In the genomic region with DNA sequence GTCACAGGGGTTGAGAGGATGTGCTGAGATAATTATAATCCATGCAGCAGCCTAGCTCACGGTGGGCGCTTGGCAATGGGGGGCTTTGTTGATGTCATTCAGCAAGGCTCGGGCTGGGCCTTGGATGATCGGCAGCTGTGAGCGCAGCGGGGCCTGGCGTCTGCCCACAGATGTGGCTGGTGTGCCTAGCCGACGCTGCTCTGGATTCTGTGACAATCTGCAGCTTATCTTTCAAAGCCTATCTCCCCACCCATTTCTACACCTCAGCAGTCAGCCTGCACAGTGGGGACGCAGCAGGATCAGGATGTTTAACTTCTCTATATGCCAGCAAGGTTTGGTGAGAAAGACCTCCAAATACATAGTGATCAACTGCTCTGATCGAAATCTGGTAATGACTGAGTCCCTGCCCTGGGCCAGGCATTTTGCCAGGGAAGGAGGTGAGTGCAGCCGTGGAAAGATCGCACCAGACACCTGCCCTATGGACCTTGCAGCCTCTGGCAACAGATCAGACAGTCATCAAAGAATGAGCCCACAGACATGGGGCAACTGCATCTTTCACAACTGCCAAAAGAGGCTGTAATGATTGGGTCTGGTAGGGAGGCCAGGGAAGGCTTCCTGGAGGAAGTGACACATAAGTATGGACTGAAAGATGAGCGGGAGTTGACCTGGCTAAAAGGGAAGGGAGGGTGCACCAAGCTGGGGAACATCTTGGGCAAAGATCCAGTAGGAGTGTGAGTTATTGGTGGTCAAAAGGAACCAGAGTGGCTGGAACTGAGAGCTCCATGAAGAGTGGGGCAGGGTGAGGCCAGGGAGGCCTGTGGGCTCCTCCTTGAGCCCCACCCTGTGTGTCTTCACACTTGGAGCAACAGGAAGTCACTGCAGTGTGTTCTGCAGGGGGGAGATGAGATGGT, we compare ENCODE assay signal across 7 cellular contexts. TPM values are rescaled to one million over a fixed set of nuclear protein-coding genes. Genes with fewer than 3 reads are reported as not detected.
DNase-seq lines count a peak whose midpoint lies in the region; ATAC-seq and TF ChIP-seq lines count a peak whose summit lies in the region.

No MANE protein-coding gene starts in this region.

- no peak overlapping the region for H3K9ac ChIP-seq in PC-3 (ENCODE audit: low read length)
- no peak overlapping the region for H3K9ac ChIP-seq in skeletal muscle satellite cell (ENCODE audit: low read depth, low read length)

- H2AFZ ChIP-seq in PC-3 (ENCODE audit: low read length), result no peak overlapping the region

- H3K79me2 ChIP-seq in PC-3 (ENCODE audit: low read length), result no peaks in the 10 kb centered on the region

- H3K27me3 ChIP-seq in PC-3 (ENCODE audit: low read length) (no peaks in the 10 kb centered on the region), skeletal muscle satellite cell (ENCODE audit: control insufficient read depth, insufficient read depth, low read length) (no peaks in the 10 kb centered on the region), SJCRH30 (no peaks in the 10 kb centered on the region)

- H3K4me1 ChIP-seq in HEK293 (ENCODE audit: control insufficient read depth, insufficient read depth, low read length) (peaks cover 5% of the 10 kb centered on the region), PC-3 (ENCODE audit: insufficient read depth, low read length) (peaks cover 44% of the 10 kb centered on the region), skeletal muscle satellite cell (ENCODE audit: control insufficient read depth, insufficient read depth, low read length) (peaks cover 48% of the 10 kb centered on the region), SJCRH30 (peaks cover 13% of the 10 kb centered on the region)

- DNase-seq in PC-3 (peak; percentile 84), epithelial cell of proximal tubule (ENCODE audit: low read depth) (peak; percentile 81), SJCRH30 (no peak), NCI-H82 (lab: John Stamatoyannopoulos, UW) (no peak)

- H3K36me3 ChIP-seq in HEK293 (ENCODE audit: control insufficient read depth in 2 of 2, insufficient read depth in 1 of 2, low read length in 2 of 2) (no peaks in the 10 kb centered on the region), PC-3 (ENCODE audit: low read depth, low read length) (no peaks in the 10 kb centered on the region), skeletal muscle satellite cell (ENCODE audit: insufficient read depth, low read length) (no peaks in the 10 kb centered on the region), SJCRH30 (no peaks in the 10 kb centered on the region; the same call in 1 of the 2 replicates)

- intact Hi-C loops in PC-3 (cut with micrococcal nuclease), result loop anchor here (5.0 kb wide), 1 partner anchor 34 kb away; a partner anchor contains a TSS

- H3K4me3 ChIP-seq in HEK293 (ENCODE audit: low read depth, low read length), result no peak overlapping the region
- H3K4me3 ChIP-seq in PC-3 (ENCODE audit: low read length), result no peak overlapping the region
- H3K4me3 ChIP-seq in epithelial cell of proximal tubule (ENCODE audit: low read depth, low read length), result no peak overlapping the region
- no peak overlapping the region for H3K4me3 ChIP-seq in skeletal muscle satellite cell (ENCODE audit: low read length)
- H3K4me3 ChIP-seq in SJCRH30, result no peak overlapping the region

- peaks cover 6% of the 10 kb centered on the region for H3F3A ChIP-seq in PC-3 (ENCODE audit: low read length, unreplicated experiment)

- no peaks in the 10 kb centered on the region for H4K20me1 ChIP-seq in PC-3 (ENCODE audit: low read length)

- BruUV-seq in PC-3 (replicated peaks; lab: Mats Ljungman, UMichigan), result no TSS peak

- peak overlapping the region; percentile 21 for H3K4me2 ChIP-seq in PC-3 (ENCODE audit: low read length)
- peak overlapping the region; percentile 5 for H3K4me2 ChIP-seq in skeletal muscle satellite cell (ENCODE audit: low read length)

- TF ChIP-seq CTCF in HEK293 (tag by site-specific recombination; IDR thresholded peaks at IDR 0.05) (no peak), PC-3 (conservative IDR thresholded peaks at IDR 0.05; ENCODE audit: low read depth, low read length) (no peak), epithelial cell of proximal tubule (conservative IDR thresholded peaks at IDR 0.05; ENCODE audit: low read depth, low read length) (no peak)

- POLR2A ChIA-PET in HEK293 (lab: Yijun Ruan, JAX), result interaction anchor here (0.5 kb wide), 1 partner anchor 1926 kb away, joined by 4 read pairs; no protein-coding TSS in a partner anchor
- POLR2A ChIA-PET in PC-3 (lab: Charles Lee; ENCODE audit: unreplicated experiment), result no interaction called here

- H3K27ac ChIP-seq in HEK293 (ENCODE audit: extremely low read depth, low read depth, low read length) (no peak overlapping the region), PC-3 (ENCODE audit: low read length) (no peak overlapping the region), SJCRH30 (no peak overlapping the region)

- CTCF ChIA-PET in HEK293 (lab: Yijun Ruan, JAX), result no interaction called here
- CTCF ChIA-PET in PC-3 (lab: Charles Lee), result interaction anchor here (0.9 kb wide), 1 partner anchor 41 kb away, joined by 6 read pairs; no protein-coding TSS in a partner anchor

- H3K9me3 ChIP-seq in HEK293 (ENCODE audit: control insufficient read depth, insufficient read depth, low read depth, low read length) (no peaks in the 10 kb centered on the region), PC-3 (ENCODE audit: low read length) (no peaks in the 10 kb centered on the region), skeletal muscle satellite cell (replicated peaks; ENCODE audit: low read length) (no peaks in the 10 kb centered on the region), SJCRH30 (replicated peaks) (no peaks in the 10 kb centered on the region)

- H3K9me2 ChIP-seq in PC-3 (replicated peaks; ENCODE audit: low read length), result no peaks in the 10 kb centered on the region

- ATAC-seq in PC-3 (peak; percentile 13), HG02678 (IDR thresholded peaks at IDR 0.05; ENCODE audit: unreplicated experiment) (no peak)

TF ChIP-seq in HEK293, 187 proteins besides CTCF, POLR2A, EP300 and RAD21 (continues in another document):
- TF ChIP-seq ZSCAN30 (tag by site-specific recombination; IDR thresholded peaks at IDR 0.05) (no peak), ZNF23 (tag by site-specific recombination; IDR thresholded peaks at IDR 0.05; ENCODE audit: borderline replicate concordance) (no peak), WT1 (tag by site-specific recombination; IDR thresholded peaks at IDR 0.05) (no peak), ZBTB1 (tag by site-specific recombination; IDR thresholded peaks at IDR 0.05) (no peak), ZNF341 (tag by site-specific recombination; IDR thresholded peaks at IDR 0.05; ENCODE audit: low read depth) (peak; percentile 40; the same call in 1 of the 2 replicates), SCRT1 (tag by site-specific recombination; IDR thresholded peaks at IDR 0.05; ENCODE audit: borderline replicate concordance) (no peak), KLF1 (tag by site-specific recombination; IDR thresholded peaks at IDR 0.05) (0 out of 2 replicates have a peak, but pooled peaks have one; percentile 20), ZIC2 (tag by site-specific recombination; IDR thresholded peaks at IDR 0.05) (peak; percentile 57; the same call in 1 of the 2 replicates), ZNF211 (tag by site-specific recombination; IDR thresholded peaks at IDR 0.05; ENCODE audit: low read depth) (no peak), ZFP3 (tag by site-specific recombination; IDR thresholded peaks at IDR 0.05; ENCODE audit: low read depth) (no peak)
- TF ChIP-seq, protein P1, sequence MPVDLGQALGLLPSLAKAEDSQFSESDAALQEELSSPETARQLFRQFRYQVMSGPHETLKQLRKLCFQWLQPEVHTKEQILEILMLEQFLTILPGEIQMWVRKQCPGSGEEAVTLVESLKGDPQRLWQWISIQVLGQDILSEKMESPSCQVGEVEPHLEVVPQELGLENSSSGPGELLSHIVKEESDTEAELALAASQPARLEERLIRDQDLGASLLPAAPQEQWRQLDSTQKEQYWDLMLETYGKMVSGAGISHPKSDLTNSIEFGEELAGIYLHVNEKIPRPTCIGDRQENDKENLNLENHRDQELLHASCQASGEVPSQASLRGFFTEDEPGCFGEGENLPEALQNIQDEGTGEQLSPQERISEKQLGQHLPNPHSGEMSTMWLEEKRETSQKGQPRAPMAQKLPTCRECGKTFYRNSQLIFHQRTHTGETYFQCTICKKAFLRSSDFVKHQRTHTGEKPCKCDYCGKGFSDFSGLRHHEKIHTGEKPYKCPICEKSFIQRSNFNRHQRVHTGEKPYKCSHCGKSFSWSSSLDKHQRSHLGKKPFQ (tag by site-specific recombination; IDR thresholded peaks at IDR 0.05), result peak; percentile 40; the same call in 1 of the 2 replicates
- TF ChIP-seq, protein P2, sequence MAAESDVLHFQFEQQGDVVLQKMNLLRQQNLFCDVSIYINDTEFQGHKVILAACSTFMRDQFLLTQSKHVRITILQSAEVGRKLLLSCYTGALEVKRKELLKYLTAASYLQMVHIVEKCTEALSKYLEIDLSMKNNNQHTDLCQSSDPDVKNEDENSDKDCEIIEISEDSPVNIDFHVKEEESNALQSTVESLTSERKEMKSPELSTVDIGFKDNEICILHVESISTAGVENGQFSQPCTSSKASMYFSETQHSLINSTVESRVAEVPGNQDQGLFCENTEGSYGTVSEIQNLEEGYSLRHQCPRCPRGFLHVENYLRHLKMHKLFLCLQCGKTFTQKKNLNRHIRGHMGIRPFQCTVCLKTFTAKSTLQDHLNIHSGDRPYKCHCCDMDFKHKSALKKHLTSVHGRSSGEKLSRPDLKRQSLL (tag by site-specific recombination; IDR thresholded peaks at IDR 0.05), result no peak
- TF ChIP-seq, protein P3, sequence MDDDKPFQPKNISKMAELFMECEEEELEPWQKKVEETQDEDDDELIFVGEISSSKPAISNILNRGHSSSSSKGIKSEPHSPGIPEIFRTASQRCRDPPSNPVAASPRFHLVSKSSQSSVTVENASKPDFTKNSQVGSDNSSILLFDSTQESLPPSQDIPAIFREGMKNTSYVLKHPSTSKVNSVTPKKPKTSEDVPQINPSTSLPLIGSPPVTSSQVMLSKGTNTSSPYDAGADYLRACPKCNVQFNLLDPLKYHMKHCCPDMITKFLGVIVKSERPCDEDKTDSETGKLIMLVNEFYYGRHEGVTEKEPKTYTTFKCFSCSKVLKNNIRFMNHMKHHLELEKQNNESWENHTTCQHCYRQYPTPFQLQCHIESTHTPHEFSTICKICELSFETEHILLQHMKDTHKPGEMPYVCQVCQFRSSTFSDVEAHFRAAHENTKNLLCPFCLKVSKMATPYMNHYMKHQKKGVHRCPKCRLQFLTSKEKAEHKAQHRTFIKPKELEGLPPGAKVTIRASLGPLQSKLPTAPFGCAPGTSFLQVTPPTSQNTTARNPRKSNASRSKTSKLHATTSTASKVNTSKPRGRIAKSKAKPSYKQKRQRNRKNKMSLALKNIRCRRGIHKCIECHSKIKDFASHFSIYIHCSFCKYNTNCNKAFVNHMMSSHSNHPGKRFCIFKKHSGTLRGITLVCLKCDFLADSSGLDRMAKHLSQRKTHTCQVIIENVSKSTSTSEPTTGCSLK (tag by site-specific recombination; IDR thresholded peaks at IDR 0.05), result no peak

RNA-seq across cellular contexts. Expression of a gene that starts 35.3 kb away (rescaled TPM):
- total RNA-seq in PC-3 (2014; rRNA removed) (21.0 and 23.2 TPM in 2 replicates), epithelial cell of proximal tubule (47.8 and 93.6 TPM in 2 replicates)
- 2.6 and 3.8 TPM in 2 replicates for total RNA-seq in skeletal muscle satellite cell (2012; rRNA removed)
- 29.8 and 32.4 TPM in 2 replicates for total RNA-seq in SJCRH30 (2014; rRNA removed; shearing (Covaris generic))

Comparison
In these comparisons a context has a peak if more than half of its experiments do, and no peak if none do; other contexts are left out.
1. DNase-seq: peak in PC-3 (single experiment) and epithelial cell of proximal tubule (single experiment); none in SJCRH30 (0 of 2) and NCI-H82 (single experiment).